Comparison of ENCODE assay signal across 11 cellular contexts in genomic region chr1:184298321-184299052, GRCh38.
DNase-seq lines count a peak whose midpoint lies in the region; ATAC-seq and TF ChIP-seq lines count a peak whose summit lies in the region.
"Had no signal": no experiment of that assay in that cellular context is flagged by ENCODE, and none has a peak within 500 bp of the region (broad histone marks: within the 10 kb centered on the region; RNA-seq: fewer than 3 reads in every experiment).

No MANE protein-coding gene starts in this region.

- H3K9me3 ChIP-seq in H9 (ENCODE audit: control insufficient read depth, low read depth, low read length) = no peaks in the 10 kb centered on the region
- no peaks in the 10 kb centered on the region for H3K9me3 ChIP-seq in right cardiac atrium (ENCODE audit: control insufficient read depth, low read length)
- H3K9me3 ChIP-seq in gastrocnemius medialis = no peaks in the 10 kb centered on the region
- peaks cover under 1% of the 10 kb centered on the region for H3K9me3 ChIP-seq in suprapubic skin
- H3K9me3 ChIP-seq: thoracic aorta had no signal

- no peaks in the 10 kb centered on the region; a peak in 2 of 7 replicates for H3K36me3 Mint-ChIP-seq in H9 (ENCODE audit: insufficient read depth in 1 of 3, low read depth in 3 of 3)

- H3K4ac ChIP-seq in H9 (ENCODE audit: low read depth, low read length) = no peak overlapping the region

- H2BK12ac ChIP-seq in H9 (ENCODE audit: insufficient read length, low read depth, low read length) = no peak overlapping the region

- H2BK15ac ChIP-seq in H9 (ENCODE audit: low read depth, low read length) = no peak overlapping the region

- H3K27ac Mint-ChIP-seq in H9 = 0 out of 7 replicates have a peak overlapping the region, but pooled peaks of 1 of the 3 experiments have one; percentile 30

- ATAC-seq in SK-N-SH treated with all-trans-retinoic acid at 6 μM for 48 hours = peak; percentile 42
- ATAC-seq in right cardiac atrium = no peak
- no peak for ATAC-seq in gastrocnemius medialis
- ATAC-seq in GM21360 (IDR thresholded peaks at IDR 0.05; ENCODE audit: unreplicated experiment) = no peak
- ATAC-seq in HG03354 (IDR thresholded peaks at IDR 0.05; ENCODE audit: poor library complexity, severe bottlenecking, unreplicated experiment) = no peak

- H4K20me1 ChIP-seq in H9 (ENCODE audit: control insufficient read depth, insufficient read depth, insufficient read length) = no peaks in the 10 kb centered on the region

- no peak overlapping the region for H4K91ac ChIP-seq in H9 (ENCODE audit: insufficient read length, low read depth, low read length)

- no peak overlapping the region for H3K4me3 ChIP-seq in right cardiac atrium (ENCODE audit: low read length)
- H3K4me3 ChIP-seq in gastrocnemius medialis = no peak overlapping the region
- no peak overlapping the region for H3K4me3 ChIP-seq in suprapubic skin
- H3K4me3 ChIP-seq: thoracic aorta had no signal

- peak overlapping the region; percentile 27; the same call in 1 of the 2 replicates for H3K14ac ChIP-seq in H9 (ENCODE audit: insufficient read depth, low read length)

- no peak overlapping the region for H2BK120ac ChIP-seq in H9 (ENCODE audit: low read depth, low read length, poor library complexity, severe bottlenecking)

- no peak overlapping the region for H3K9ac ChIP-seq in H9 (ENCODE audit: extremely low read depth, insufficient read length, low read length)

- H3T11ph ChIP-seq in H9 (ENCODE audit: low read length) = no peak overlapping the region

- no peak overlapping the region for H2BK20ac ChIP-seq in H9 (ENCODE audit: low read depth, low read length, poor library complexity, severe bottlenecking)

- no peaks in the 10 kb centered on the region for H3K23me2 ChIP-seq in H9 (ENCODE audit: insufficient read length, low read depth, low read length, poor library complexity, severe bottlenecking)

- TF ChIP-seq POLR2A in gastrocnemius medialis (IDR thresholded peaks at IDR 0.05) (no peak), suprapubic skin (IDR thresholded peaks at IDR 0.05) (no peak)

- H2AFZ ChIP-seq in H9 (ENCODE audit: low read length) = no peak overlapping the region

- no peak overlapping the region for H3K4me2 ChIP-seq in H9 (ENCODE audit: insufficient read depth, insufficient read length, low read length)

- peaks cover 7 to 9% of the 10 kb centered on the region in 2 experiments for H3K4me1 Mint-ChIP-seq in H9

- no peak overlapping the region for H2AK5ac ChIP-seq in H9 (ENCODE audit: insufficient read length, low read length)

- intact Hi-C loops in right cardiac atrium (cut with DNase I) (no loop called here), gastrocnemius medialis (cut with DNase I; ENCODE audit: low total_unique reads) (loop anchor here (5.0 kb wide), 1 partner anchor 64 kb away; no protein-coding TSS in a partner anchor)

- no peak overlapping the region for H4K5ac ChIP-seq in H9 (ENCODE audit: insufficient read length, low read depth, low read length)

- no CpG with 5 or more reads among the region's 3 CpGs for WGBS in H9 (ENCODE audit: extremely low coverage, insufficient read length, low lambda C conversion rate)
- 57% methylated on average over 3 of the region's 3 CpGs for WGBS in right cardiac atrium
- 44% methylated on average over 3 of the region's 3 CpGs for WGBS in suprapubic skin

- no peak overlapping the region for H3K23ac ChIP-seq in H9 (ENCODE audit: insufficient read length, low read depth, low read length)

- H3K36me3 ChIP-seq in gastrocnemius medialis (no peaks in the 10 kb centered on the region), suprapubic skin (no peaks in the 10 kb centered on the region)
- H3K36me3 ChIP-seq: thoracic aorta had no signal

- H3K4me3 Mint-ChIP-seq in H9 = no peak overlapping the region

- TF ChIP-seq CTCF in H9 (conservative IDR thresholded peaks at IDR 0.05) (no peak), gastrocnemius medialis (IDR thresholded peaks at IDR 0.05 in 4 of 5, conservative IDR thresholded peaks at IDR 0.05 in 1 of 5) (no peak), suprapubic skin (IDR thresholded peaks at IDR 0.05) (no peak)

- no peaks in the 10 kb centered on the region for H3K79me1 ChIP-seq in H9 (ENCODE audit: insufficient read depth, low read depth, low read length, poor library complexity, severe bottlenecking)

- no peak overlapping the region for H2BK5ac ChIP-seq in H9 (ENCODE audit: insufficient read length, low read length)

- H3K4me1 ChIP-seq in H9 (ENCODE audit: insufficient read depth, low read length) = no peaks in the 10 kb centered on the region
- H3K4me1 ChIP-seq in right cardiac atrium (ENCODE audit: control insufficient read depth, insufficient read depth, low read length) = peaks cover 12% of the 10 kb centered on the region
- peaks cover 19 to 57% of the 10 kb centered on the region in 2 donors for H3K4me1 ChIP-seq in gastrocnemius medialis
- H3K4me1 ChIP-seq in suprapubic skin = peaks cover 18% of the 10 kb centered on the region

- H3K56ac ChIP-seq in H9 (ENCODE audit: insufficient read length, low read depth, low read length) = no peak overlapping the region

- H4K8ac ChIP-seq in H9 (replicated peaks; ENCODE audit: insufficient read length, low read depth, low read length) = no peak overlapping the region

- H3K79me2 ChIP-seq in H9 (ENCODE audit: insufficient read depth, low read length) = no peaks in the 10 kb centered on the region

- H3K27me3 ChIP-seq in H9 (ENCODE audit: insufficient read depth, low read length) = no peaks in the 10 kb centered on the region
- H3K27me3 ChIP-seq in right cardiac atrium (ENCODE audit: control insufficient read depth, insufficient read depth) = no peaks in the 10 kb centered on the region
- H3K27me3 ChIP-seq in gastrocnemius medialis = no peaks in the 10 kb centered on the region
- H3K27me3 ChIP-seq in suprapubic skin = no peaks in the 10 kb centered on the region

- no peak overlapping the region for H3K18ac ChIP-seq in H9 (ENCODE audit: insufficient read length, low read depth, low read length)

- no peak for TF ChIP-seq EP300 in suprapubic skin (IDR thresholded peaks at IDR 0.05)

- peaks cover 3 to 4% of the 10 kb centered on the region in 2 experiments; a peak in 2 of 5 replicates for H3K9me3 Mint-ChIP-seq in H9

- H3K27me3 Mint-ChIP-seq in H9 (ENCODE audit: low read depth) = no peaks in the 10 kb centered on the region

- in situ Hi-C loops in gastrocnemius medialis (cut with MboI; ENCODE audit: low sequenced_read_pairs in 4 of 4) = no loop called here

- no peak overlapping the region for H3K27ac ChIP-seq in H9 (ENCODE audit: insufficient read length, low read depth, low read length)
- H3K27ac ChIP-seq in right cardiac atrium (ENCODE audit: low read length) = peak overlapping the region; percentile 48
- H3K27ac ChIP-seq in gastrocnemius medialis = peak overlapping the region in 3 of 4 donors; percentile 4 to 24 (median 15)
- no peak overlapping the region for H3K27ac ChIP-seq in suprapubic skin

- DNase-seq in H9 = no peak
- peak in 1 of 3 donors; percentile 41 for DNase-seq in right cardiac atrium
- no peak for DNase-seq in gastrocnemius medialis
- no peak for DNase-seq in kidney tubule cell (ENCODE audit: low spot score)
- no peak for DNase-seq in suprapubic skin (ENCODE audit: low spot score in 2 of 2)
- DNase-seq: activated CD4-positive, CD25-positive, alpha-beta regulatory T cell treated with anti-CD3 and anti-CD28 coated beads, Interleukin-2, amount 50 U/mL, for 72 hours; effector CD4-positive, alpha-beta T cell had no signal

TF ChIP-seq in SK-N-SH treated with all-trans-retinoic acid at 6 μM for 48 hours, 23 proteins besides CTCF, POLR2A, EP300 and RAD21 (continues in another document):
- no peak for TF ChIP-seq PPARA (CRISPR knock-in tag; IDR thresholded peaks at IDR 0.05; ENCODE audit: borderline replicate concordance)
- TF ChIP-seq SNAI2 (CRISPR knock-in tag; IDR thresholded peaks at IDR 0.05) = no peak
- no peak for TF ChIP-seq GLIS3 (CRISPR knock-in tag; IDR thresholded peaks at IDR 0.05)
- TF ChIP-seq TSHZ2 (CRISPR knock-in tag; IDR thresholded peaks at IDR 0.05) = no peak
- no peak for TF ChIP-seq ZNF8 (CRISPR knock-in tag; IDR thresholded peaks at IDR 0.05)
- TF ChIP-seq ZC3H10 (CRISPR knock-in tag; IDR thresholded peaks at IDR 0.05) = no peak
- no peak for TF ChIP-seq CSRNP3 (CRISPR knock-in tag; IDR thresholded peaks at IDR 0.05)
- TF ChIP-seq ZNF70 (CRISPR knock-in tag; IDR thresholded peaks at IDR 0.05) = no peak

Comparison
In these comparisons a context has a peak if more than half of its experiments do, and no peak if none do; other contexts are left out.
1. H3K27ac ChIP-seq: peak in right cardiac atrium (single experiment) and gastrocnemius medialis (3 of 4); none in H9 (single experiment) and suprapubic skin (single experiment).